In the genomic region with DNA sequence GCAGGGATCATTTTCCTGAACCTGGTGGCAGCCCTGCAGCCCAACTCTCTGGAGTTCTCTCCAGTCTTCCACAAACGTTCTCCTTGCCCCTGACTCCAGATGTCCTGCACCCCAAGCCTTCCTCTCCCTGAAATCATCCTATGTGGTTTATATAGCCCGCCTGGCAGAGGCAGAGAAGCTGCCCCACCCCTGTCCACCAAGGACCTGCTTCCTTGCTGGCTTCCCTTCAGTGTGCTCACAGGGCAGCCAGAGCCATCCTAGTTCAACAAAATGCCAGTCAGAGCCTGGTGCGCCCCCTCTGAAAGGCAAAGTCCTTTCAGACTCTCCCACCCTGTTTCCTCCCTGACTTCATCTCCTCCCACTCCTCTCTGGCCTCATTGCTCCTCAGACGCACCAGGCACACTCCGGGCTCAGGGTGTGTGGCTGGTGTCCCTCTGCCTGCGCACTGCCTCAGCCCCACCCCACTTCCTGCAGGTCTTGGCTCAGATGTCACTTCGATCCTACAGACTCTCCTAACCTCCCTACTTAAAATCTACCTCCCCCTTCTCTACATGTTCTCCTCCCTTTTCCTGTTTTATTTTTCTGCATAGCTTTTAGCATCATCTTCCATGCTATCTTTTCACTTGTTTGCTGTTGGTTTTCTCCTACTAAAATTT, we compare ENCODE assay signal across 1 cellular context.
TF ChIP-seq lines count a peak whose summit lies in the region.

No MANE protein-coding gene starts in this region.

TF ChIP-seq in H1, 55 proteins besides CTCF, POLR2A, EP300 and RAD21:
- TF ChIP-seq HDAC6 (IDR thresholded peaks at IDR 0.05; ENCODE audit: low read depth, low read length) (no peak), NRF1 (IDR thresholded peaks at IDR 0.05; ENCODE audit: low read depth, low read length) (no peak), CBX8 (IDR thresholded peaks at IDR 0.05; ENCODE audit: borderline replicate concordance, low read depth, low read length) (no peak), HDAC2 (IDR thresholded peaks at IDR 0.05; ENCODE audit: borderline replicate concordance in 1 of 2, low read depth in 2 of 2, low read length in 2 of 2) (no peak), SIN3A (conservative IDR thresholded peaks at IDR 0.05 in 1 of 2, IDR thresholded peaks at IDR 0.05 in 1 of 2; ENCODE audit: low read depth in 1 of 2, low read length in 2 of 2) (no peak), CHD2 (IDR thresholded peaks at IDR 0.05; ENCODE audit: low read length) (no peak), SIX5 (IDR thresholded peaks at IDR 0.05; ENCODE audit: low read depth, low read length) (no peak), RFX5 (IDR thresholded peaks at IDR 0.05; ENCODE audit: borderline replicate concordance, low read depth, low read length) (no peak), SAP30 (IDR thresholded peaks at IDR 0.05; ENCODE audit: insufficient read depth, insufficient replicate concordance, low read length) (no peak), PHF8 (conservative IDR thresholded peaks at IDR 0.05; ENCODE audit: low read depth, low read length) (no peak), BACH1 (IDR thresholded peaks at IDR 0.05; ENCODE audit: low read length) (no peak), SP1 (IDR thresholded peaks at IDR 0.05; ENCODE audit: low read depth, low read length) (no peak), CBX5 (IDR thresholded peaks at IDR 0.05; ENCODE audit: low read depth, low read length) (no peak), ATF3 (IDR thresholded peaks at IDR 0.05; ENCODE audit: insufficient read depth, low read depth, low read length) (no peak), TBP (IDR thresholded peaks at IDR 0.05; ENCODE audit: low read depth, low read length) (no peak), SP4 (IDR thresholded peaks at IDR 0.05; ENCODE audit: low read length) (no peak)
- TF ChIP-seq, protein P1, sequence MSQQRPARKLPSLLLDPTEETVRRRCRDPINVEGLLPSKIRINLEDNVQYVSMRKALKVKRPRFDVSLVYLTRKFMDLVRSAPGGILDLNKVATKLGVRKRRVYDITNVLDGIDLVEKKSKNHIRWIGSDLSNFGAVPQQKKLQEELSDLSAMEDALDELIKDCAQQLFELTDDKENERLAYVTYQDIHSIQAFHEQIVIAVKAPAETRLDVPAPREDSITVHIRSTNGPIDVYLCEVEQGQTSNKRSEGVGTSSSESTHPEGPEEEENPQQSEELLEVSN (IDR thresholded peaks at IDR 0.05): no peak
